1 cellular context compared by ENCODE assay signal in the genomic region with DNA sequence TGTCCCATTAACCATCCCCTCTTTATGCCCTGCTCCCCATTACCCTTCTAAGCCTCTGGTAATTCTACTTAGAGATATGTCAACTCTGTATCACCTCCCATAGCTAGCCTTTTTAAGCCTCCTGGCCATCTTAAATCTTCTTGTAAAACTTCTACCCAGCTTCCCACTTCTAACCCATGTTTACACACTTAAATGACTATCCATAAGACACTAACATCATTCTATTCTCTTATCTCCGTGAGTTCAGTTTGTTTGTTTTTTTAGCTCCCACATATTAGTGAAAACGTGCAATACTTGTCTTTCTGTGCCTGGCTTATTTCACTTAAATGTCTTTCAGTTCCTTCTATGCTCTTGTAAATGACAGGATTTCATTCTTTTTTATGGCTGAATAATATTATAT.
TF ChIP-seq lines count a peak whose summit lies in the region.

No MANE protein-coding gene starts in this region.

TF ChIP-seq in HEK293, 187 proteins besides CTCF, POLR2A, EP300 and RAD21 (continued from another document):
- TF ChIP-seq, protein P1, sequence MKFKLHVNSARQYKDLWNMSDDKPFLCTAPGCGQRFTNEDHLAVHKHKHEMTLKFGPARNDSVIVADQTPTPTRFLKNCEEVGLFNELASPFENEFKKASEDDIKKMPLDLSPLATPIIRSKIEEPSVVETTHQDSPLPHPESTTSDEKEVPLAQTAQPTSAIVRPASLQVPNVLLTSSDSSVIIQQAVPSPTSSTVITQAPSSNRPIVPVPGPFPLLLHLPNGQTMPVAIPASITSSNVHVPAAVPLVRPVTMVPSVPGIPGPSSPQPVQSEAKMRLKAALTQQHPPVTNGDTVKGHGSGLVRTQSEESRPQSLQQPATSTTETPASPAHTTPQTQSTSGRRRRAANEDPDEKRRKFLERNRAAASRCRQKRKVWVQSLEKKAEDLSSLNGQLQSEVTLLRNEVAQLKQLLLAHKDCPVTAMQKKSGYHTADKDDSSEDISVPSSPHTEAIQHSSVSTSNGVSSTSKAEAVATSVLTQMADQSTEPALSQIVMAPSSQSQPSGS (tag by site-specific recombination; IDR thresholded peaks at IDR 0.05; ENCODE audit: low read depth) = no peak
- TF ChIP-seq GLI2 (tag by site-specific recombination; IDR thresholded peaks at IDR 0.05; ENCODE audit: borderline replicate concordance, low read depth) (no peak), ZNF274 (IDR thresholded peaks at IDR 0.05; ENCODE audit: low read length) (no peak), ZNF274 (tag by site-specific recombination; IDR thresholded peaks at IDR 0.05; ENCODE audit: borderline replicate concordance) (no peak), BCL11A (tag by site-specific recombination; IDR thresholded peaks at IDR 0.05; ENCODE audit: low read depth) (no peak), ZNF768 (tag by site-specific recombination; IDR thresholded peaks at IDR 0.05) (no peak), FEZF1 (tag by site-specific recombination; IDR thresholded peaks at IDR 0.05) (peak; percentile 73), ZNF211 (tag by site-specific recombination; IDR thresholded peaks at IDR 0.05; ENCODE audit: low read depth) (no peak), ZNF223 (tag by site-specific recombination; IDR thresholded peaks at IDR 0.05) (no peak), ZNF354C (tag by site-specific recombination; IDR thresholded peaks at IDR 0.05; ENCODE audit: borderline replicate concordance, low read depth) (no peak), RBAK (tag by site-specific recombination; IDR thresholded peaks at IDR 0.05) (no peak), ZNF791 (tag by site-specific recombination; IDR thresholded peaks at IDR 0.05) (no peak)
- TF ChIP-seq, protein P2, sequence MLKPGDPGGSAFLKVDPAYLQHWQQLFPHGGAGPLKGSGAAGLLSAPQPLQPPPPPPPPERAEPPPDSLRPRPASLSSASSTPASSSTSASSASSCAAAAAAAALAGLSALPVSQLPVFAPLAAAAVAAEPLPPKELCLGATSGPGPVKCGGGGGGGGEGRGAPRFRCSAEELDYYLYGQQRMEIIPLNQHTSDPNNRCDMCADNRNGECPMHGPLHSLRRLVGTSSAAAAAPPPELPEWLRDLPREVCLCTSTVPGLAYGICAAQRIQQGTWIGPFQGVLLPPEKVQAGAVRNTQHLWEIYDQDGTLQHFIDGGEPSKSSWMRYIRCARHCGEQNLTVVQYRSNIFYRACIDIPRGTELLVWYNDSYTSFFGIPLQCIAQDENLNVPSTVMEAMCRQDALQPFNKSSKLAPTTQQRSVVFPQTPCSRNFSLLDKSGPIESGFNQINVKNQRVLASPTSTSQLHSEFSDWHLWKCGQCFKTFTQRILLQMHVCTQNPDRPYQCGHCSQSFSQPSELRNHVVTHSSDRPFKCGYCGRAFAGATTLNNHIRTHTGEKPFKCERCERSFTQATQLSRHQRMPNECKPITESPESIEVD (tag by site-specific recombination; IDR thresholded peaks at IDR 0.05) = 0 out of 2 replicates have a peak, but pooled peaks have one; percentile 29
- TF ChIP-seq, protein P3, sequence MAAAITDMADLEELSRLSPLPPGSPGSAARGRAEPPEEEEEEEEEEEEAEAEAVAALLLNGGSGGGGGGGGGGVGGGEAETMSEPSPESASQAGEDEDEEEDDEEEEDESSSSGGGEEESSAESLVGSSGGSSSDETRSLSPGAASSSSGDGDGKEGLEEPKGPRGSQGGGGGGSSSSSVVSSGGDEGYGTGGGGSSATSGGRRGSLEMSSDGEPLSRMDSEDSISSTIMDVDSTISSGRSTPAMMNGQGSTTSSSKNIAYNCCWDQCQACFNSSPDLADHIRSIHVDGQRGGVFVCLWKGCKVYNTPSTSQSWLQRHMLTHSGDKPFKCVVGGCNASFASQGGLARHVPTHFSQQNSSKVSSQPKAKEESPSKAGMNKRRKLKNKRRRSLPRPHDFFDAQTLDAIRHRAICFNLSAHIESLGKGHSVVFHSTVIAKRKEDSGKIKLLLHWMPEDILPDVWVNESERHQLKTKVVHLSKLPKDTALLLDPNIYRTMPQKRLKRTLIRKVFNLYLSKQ (tag by site-specific recombination; IDR thresholded peaks at IDR 0.05; ENCODE audit: borderline replicate concordance) = no peak
- TF ChIP-seq, protein P4, sequence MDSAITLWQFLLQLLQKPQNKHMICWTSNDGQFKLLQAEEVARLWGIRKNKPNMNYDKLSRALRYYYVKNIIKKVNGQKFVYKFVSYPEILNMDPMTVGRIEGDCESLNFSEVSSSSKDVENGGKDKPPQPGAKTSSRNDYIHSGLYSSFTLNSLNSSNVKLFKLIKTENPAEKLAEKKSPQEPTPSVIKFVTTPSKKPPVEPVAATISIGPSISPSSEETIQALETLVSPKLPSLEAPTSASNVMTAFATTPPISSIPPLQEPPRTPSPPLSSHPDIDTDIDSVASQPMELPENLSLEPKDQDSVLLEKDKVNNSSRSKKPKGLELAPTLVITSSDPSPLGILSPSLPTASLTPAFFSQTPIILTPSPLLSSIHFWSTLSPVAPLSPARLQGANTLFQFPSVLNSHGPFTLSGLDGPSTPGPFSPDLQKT (IDR thresholded peaks at IDR 0.05; ENCODE audit: borderline replicate concordance, low read depth, low read length) = no peak
